13 cellular contexts compared by ENCODE assay signal in the genomic region with DNA sequence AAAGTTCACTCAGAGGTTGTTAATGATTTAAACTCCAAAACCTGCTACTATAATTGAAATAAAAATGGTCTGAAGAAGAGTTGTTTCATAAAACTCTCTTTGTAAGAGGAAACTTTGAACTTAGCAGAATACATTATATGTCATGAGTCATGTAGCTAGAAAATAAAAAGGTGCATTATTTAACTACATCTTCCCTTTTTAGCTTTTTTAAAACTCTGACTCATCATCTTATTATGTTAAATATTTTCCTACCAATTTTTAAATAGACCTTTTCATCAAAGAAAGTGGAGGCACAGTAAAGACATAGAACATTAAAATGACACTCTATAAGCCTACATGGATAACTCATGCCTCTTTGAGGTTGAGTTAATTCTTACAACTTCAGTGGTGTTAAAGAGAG. TPM values are rescaled to one million over a fixed set of nuclear protein-coding genes. Genes with fewer than 3 reads are reported as not detected.
DNase-seq lines count a peak whose midpoint lies in the region; ATAC-seq and TF ChIP-seq lines count a peak whose summit lies in the region.
"Had no signal": no experiment of that assay in that cellular context is flagged by ENCODE, and none has a peak within 500 bp of the region (broad histone marks: within the 10 kb centered on the region; RNA-seq: fewer than 3 reads in every experiment).

No MANE protein-coding gene starts in this region.

- intact Hi-C loops in right cardiac atrium (cut with DNase I), result loop anchor here in 2 of 4 donors (10.0 kb wide), 1 partner anchor 205 kb away; no protein-coding TSS in a partner anchor

- H3K9me3 Mint-ChIP-seq in activated T-cell treated with anti-CD3 and anti-CD28 coated beads, Interleukin-2, amount 50 U/mL, for 4 hours, result no peaks in the 10 kb centered on the region
- H3K9me3 Mint-ChIP-seq in stimulated activated effector memory CD8-positive, alpha-beta T cell treated with anti-CD3 and anti-CD28 coated beads, Interleukin-12 subunit alpha, Interleukin-12 subunit beta, amount 100 ng/mL, for 72 hours, result no peaks in the 10 kb centered on the region

- no peak overlapping the region for H3K4me3 ChIP-seq in RWPE2 (ENCODE audit: severe bottlenecking)
- H3K4me3 ChIP-seq in fibroblast of pulmonary artery (replicated peaks; ENCODE audit: low read depth, low read length), result no peak overlapping the region
- H3K4me3 ChIP-seq in right cardiac atrium (ENCODE audit: low read length), result no peak overlapping the region
- H3K4me3 ChIP-seq: mucosa of descending colon had no signal

- H3K4me1 ChIP-seq in RWPE2 (ENCODE audit: insufficient read depth, poor library complexity, severe bottlenecking) (peaks cover 12% of the 10 kb centered on the region), right cardiac atrium (ENCODE audit: control insufficient read depth, insufficient read depth, low read length) (peaks cover 2% of the 10 kb centered on the region)

- H3K36me3 ChIP-seq in RWPE2 (ENCODE audit: low read depth), result no peaks in the 10 kb centered on the region

- H3K27ac ChIP-seq in RWPE2 (ENCODE audit: poor library complexity, severe bottlenecking) (peak overlapping the region; percentile 75), right cardiac atrium (ENCODE audit: low read length) (no peak overlapping the region)

- ATAC-seq in activated T-cell treated with anti-CD3 and anti-CD28 coated beads, Interleukin-2, amount 50 U/mL, for 4 hours, result peak in 1 of 2 donors; percentile 11
- ATAC-seq in RWPE2 (ENCODE audit: low read depth) (peak; percentile 16; the same call in 1 of the 3 replicates), HG02759 (IDR thresholded peaks at IDR 0.05; ENCODE audit: unreplicated experiment) (no peak), right cardiac atrium (no peak)
- no peak for ATAC-seq in stimulated activated effector memory CD8-positive, alpha-beta T cell treated with anti-CD3 and anti-CD28 coated beads, Interleukin-12 subunit alpha, Interleukin-12 subunit beta, amount 100 ng/mL, for 72 hours
- ATAC-seq: mucosa of descending colon had no signal

- H3K36me3 Mint-ChIP-seq in activated T-cell treated with anti-CD3 and anti-CD28 coated beads, Interleukin-2, amount 50 U/mL, for 4 hours (ENCODE audit: insufficient read depth), result no peaks in the 10 kb centered on the region
- peaks cover 13% of the 10 kb centered on the region for H3K36me3 Mint-ChIP-seq in stimulated activated effector memory CD8-positive, alpha-beta T cell treated with anti-CD3 and anti-CD28 coated beads, Interleukin-12 subunit alpha, Interleukin-12 subunit beta, amount 100 ng/mL, for 72 hours

- no peaks in the 10 kb centered on the region for H3K27me3 Mint-ChIP-seq in activated T-cell treated with anti-CD3 and anti-CD28 coated beads, Interleukin-2, amount 50 U/mL, for 4 hours (ENCODE audit: low read depth)

- H3K4me3 Mint-ChIP-seq in activated T-cell treated with anti-CD3 and anti-CD28 coated beads, Interleukin-2, amount 50 U/mL, for 4 hours, result peak overlapping the region; percentile 92
- peak overlapping the region; percentile 92 for H3K4me3 Mint-ChIP-seq in stimulated activated effector memory CD8-positive, alpha-beta T cell treated with anti-CD3 and anti-CD28 coated beads, Interleukin-12 subunit alpha, Interleukin-12 subunit beta, amount 100 ng/mL, for 72 hours

- no peak overlapping the region for H3K27ac Mint-ChIP-seq in stimulated activated effector memory CD8-positive, alpha-beta T cell treated with anti-CD3 and anti-CD28 coated beads, Interleukin-12 subunit alpha, Interleukin-12 subunit beta, amount 100 ng/mL, for 72 hours

- H3K27me3 ChIP-seq in RWPE2 (ENCODE audit: insufficient read depth, poor library complexity, severe bottlenecking) (no peaks in the 10 kb centered on the region), right cardiac atrium (ENCODE audit: control insufficient read depth, insufficient read depth) (no peaks in the 10 kb centered on the region)

- DNase-seq in activated T-cell treated with anti-CD3 and anti-CD28 coated beads, Interleukin-2, amount 50 U/mL, for 4 hours, result no peak
- DNase-seq in activated T-cell treated with anti-CD3 and anti-CD28 coated beads for 4 hours (no peak), RWPE2 (ENCODE audit: low spot score) (no peak), fibroblast of pulmonary artery (ENCODE audit: low read depth) (peak; percentile 45), right cardiac atrium (no peak), NCI-H345 (lab: John Stamatoyannopoulos, UW) (no peak)
- DNase-seq in stimulated activated effector memory CD8-positive, alpha-beta T cell treated with anti-CD3 and anti-CD28 coated beads, Interleukin-12 subunit alpha, Interleukin-12 subunit beta, amount 100 ng/mL, for 72 hours (ENCODE audit: low spot score in 2 of 2), result no peak
- DNase-seq: GF-D8; hypothalamus; mucosa of descending colon; NCI-H2029; stimulated activated CD8-positive, alpha-beta memory T cell treated with anti-CD3 and anti-CD28 coated beads, Interleukin-4, amount 100 ng/mL, for 48 hours had no signal

- H3K9me3 ChIP-seq in RWPE2 (ENCODE audit: severe bottlenecking), result no peaks in the 10 kb centered on the region
- H3K9me3 ChIP-seq in right cardiac atrium (ENCODE audit: control insufficient read depth, low read length), result no peaks in the 10 kb centered on the region
- H3K9me3 ChIP-seq: mucosa of descending colon had no signal

- TF ChIP-seq CTCF in RWPE2 (IDR thresholded peaks at IDR 0.05; ENCODE audit: poor library complexity, severe bottlenecking), result peak; percentile 12
- no peak for TF ChIP-seq CTCF in fibroblast of pulmonary artery (IDR thresholded peaks at IDR 0.05; ENCODE audit: low read length, missing control alignments)

- H3K4me1 Mint-ChIP-seq in activated T-cell treated with anti-CD3 and anti-CD28 coated beads, Interleukin-2, amount 50 U/mL, for 4 hours (ENCODE audit: low read depth), result peaks cover 25% of the 10 kb centered on the region
- H3K4me1 Mint-ChIP-seq in stimulated activated effector memory CD8-positive, alpha-beta T cell treated with anti-CD3 and anti-CD28 coated beads, Interleukin-12 subunit alpha, Interleukin-12 subunit beta, amount 100 ng/mL, for 72 hours, result peaks cover 22% of the 10 kb centered on the region

RNA-seq across cellular contexts. Expression of a gene that starts 1.2 kb away (rescaled TPM):
- total RNA-seq in activated T-cell treated with anti-CD3 and anti-CD28 coated beads, Interleukin-2, amount 50 U/mL, for 4 hours, result 10 to 100 TPM; 22.8 to 35.2 (median 25.1) TPM
- 10 to 100 TPM; 14.2 to 18.4 (median 15.8) TPM for total RNA-seq in right cardiac atrium
- polyA plus RNA-seq in right cardiac atrium, result 4.8 TPM
